8 cellular contexts compared by ENCODE assay signal in genomic region chr22:40637181-40638150, GRCh38. TPM values are rescaled to one million over a fixed set of nuclear protein-coding genes. Genes with fewer than 3 reads are reported as not detected.
DNase-seq lines count a peak whose midpoint lies in the region; ATAC-seq and TF ChIP-seq lines count a peak whose summit lies in the region.

No MANE protein-coding gene starts in this region.

- H3K27ac Mint-ChIP-seq in CD14-positive monocyte (peak overlapping the region; percentile 97 to 99 (median 99)), GM23338 (peak overlapping the region; percentile 80)
- H3K27ac Mint-ChIP-seq in activated naive CD4-positive, alpha-beta T cell treated with anti-CD3 and anti-CD28 coated beads for 36 hours = peak overlapping the region; percentile 92

- peak overlapping the region; percentile 94 to 96 for H3K4me3 Mint-ChIP-seq in CD14-positive monocyte
- H3K4me3 Mint-ChIP-seq in GM23338 = peak overlapping the region; percentile 92
- peak overlapping the region; percentile 87 for H3K4me3 Mint-ChIP-seq in activated naive CD4-positive, alpha-beta T cell treated with anti-CD3 and anti-CD28 coated beads for 36 hours

- H3K27me3 Mint-ChIP-seq in CD14-positive monocyte (ENCODE audit: low read depth in 3 of 3) = peaks cover 0 to 5% (median 2%) of the 10 kb centered on the region in 3 donors
- peaks cover 18% of the 10 kb centered on the region for H3K27me3 Mint-ChIP-seq in GM23338 (ENCODE audit: insufficient read depth, low read depth, poor library complexity)
- H3K27me3 Mint-ChIP-seq in activated naive CD4-positive, alpha-beta T cell treated with anti-CD3 and anti-CD28 coated beads for 36 hours (ENCODE audit: low read depth) = no peaks in the 10 kb centered on the region

- H2AFZ ChIP-seq in GM23338 = peak overlapping the region; percentile 98
- peak overlapping the region; percentile 87 for H2AFZ ChIP-seq in PC-3 (ENCODE audit: low read length)

- H3K27ac ChIP-seq in GM23338 (ENCODE audit: low read depth) (peak overlapping the region; percentile 79; the same call in 1 of the 2 replicates), PC-3 (ENCODE audit: low read length) (peak overlapping the region; percentile 78), cardiac muscle cell (peak overlapping the region; percentile 41)

- no peaks in the 10 kb centered on the region for H3F3A ChIP-seq in GM23338 (replicated peaks; ENCODE audit: low read depth)
- H3F3A ChIP-seq in PC-3 (ENCODE audit: low read length, unreplicated experiment) = no peaks in the 10 kb centered on the region

- H3K79me2 ChIP-seq in GM23338 (replicated peaks; ENCODE audit: insufficient read depth) (peaks cover 35% of the 10 kb centered on the region), PC-3 (ENCODE audit: low read length) (peaks cover 40% of the 10 kb centered on the region)

- H4K20me1 ChIP-seq in GM23338 (replicated peaks; ENCODE audit: insufficient read depth) (peaks cover 22% of the 10 kb centered on the region), PC-3 (ENCODE audit: low read length) (peaks cover 14% of the 10 kb centered on the region)

- POLR2A ChIA-PET in PC-3 (lab: Charles Lee; ENCODE audit: unreplicated experiment) = interaction anchor here (0.7 to 0.8 kb wide), 3 partner anchors 76 to 1030 kb away, joined by 3 to 6 read pairs (median 3); partner anchors contain the start of gene SLC25A17

- H3K4me1 Mint-ChIP-seq in CD14-positive monocyte (peaks cover 43% of the 10 kb centered on the region), GM23338 (peaks cover 14% of the 10 kb centered on the region)
- peaks cover 32% of the 10 kb centered on the region for H3K4me1 Mint-ChIP-seq in activated naive CD4-positive, alpha-beta T cell treated with anti-CD3 and anti-CD28 coated beads for 36 hours (ENCODE audit: low read depth)

- H3K36me3 ChIP-seq in GM23338 (ENCODE audit: insufficient read depth) (no peaks in the 10 kb centered on the region), PC-3 (ENCODE audit: low read depth, low read length) (no peaks in the 10 kb centered on the region), cardiac muscle cell (no peaks in the 10 kb centered on the region)

- H3K27me3 ChIP-seq in GM23338 (ENCODE audit: insufficient read depth) (peaks cover 3% of the 10 kb centered on the region; the same call in 1 of the 2 replicates), PC-3 (ENCODE audit: low read length) (no peaks in the 10 kb centered on the region), cardiac muscle cell (no peaks in the 10 kb centered on the region)

- peak overlapping the region; percentile 60 for H3K9ac ChIP-seq in PC-3 (ENCODE audit: low read length)

- DNase-seq in CD14-positive monocyte (ENCODE audit: low spot score) (peak; percentile 82), GM23338 (ENCODE audit: low spot score) (peak; percentile 37), PC-3 (peak; percentile 7), cardiac muscle cell (ENCODE audit: low read depth in 1 of 2, low spot score in 1 of 2) (no peak), retinal pigment epithelial cell (ENCODE audit: low read depth) (no peak), GM19240 (ENCODE audit: insufficient read length, low spot score) (no peak)
- peak; percentile 86 for DNase-seq in activated naive CD4-positive, alpha-beta T cell treated with anti-CD3 and anti-CD28 coated beads for 36 hours

- ATAC-seq in GM23338 = peak; percentile 2
- peak; percentile 5 for ATAC-seq in PC-3
- no peak for ATAC-seq in GM21619 (IDR thresholded peaks at IDR 0.05; ENCODE audit: unreplicated experiment)

- peaks cover 0 to 4% (median 0%) of the 10 kb centered on the region in 7 donors for H3K9me3 Mint-ChIP-seq in CD14-positive monocyte
- H3K9me3 Mint-ChIP-seq in GM23338 = no peaks in the 10 kb centered on the region
- no peaks in the 10 kb centered on the region for H3K9me3 Mint-ChIP-seq in activated naive CD4-positive, alpha-beta T cell treated with anti-CD3 and anti-CD28 coated beads for 36 hours

- BruUV-seq in PC-3 (replicated peaks; lab: Mats Ljungman, UMichigan) = TSS peak; percentile 96

- H3K4me2 ChIP-seq in GM23338 (peak overlapping the region; percentile 98), PC-3 (ENCODE audit: low read length) (peak overlapping the region; percentile 92)

- H3K9me2 ChIP-seq in GM23338 (ENCODE audit: insufficient read depth) (no peaks in the 10 kb centered on the region), PC-3 (replicated peaks; ENCODE audit: low read length) (no peaks in the 10 kb centered on the region)

- H3K4me3 ChIP-seq in GM23338 (peak overlapping the region; percentile 83), PC-3 (ENCODE audit: low read length) (peak overlapping the region; percentile 74), cardiac muscle cell (peak overlapping the region; percentile 52), retinal pigment epithelial cell (ENCODE audit: low read length) (peak overlapping the region; percentile 84)

- intact Hi-C loops in CD14-positive monocyte (cut with micrococcal nuclease) = loop anchor here in 1 of 2 donors (10.0 kb wide), 1 partner anchor 1103 kb away; the partner anchor contains the start of gene RPS19BP1
- intact Hi-C loops in PC-3 (cut with micrococcal nuclease) = loop anchor here (2.0 kb wide), 1 partner anchor 113 kb away; no protein-coding TSS in a partner anchor
- intact Hi-C loops in activated naive CD4-positive, alpha-beta T cell treated with anti-CD3 and anti-CD28 coated beads for 36 hours (cut with micrococcal nuclease) = loop anchor here (2.0 to 5.0 kb wide), 6 partner anchors 105 to 453 kb away; partner anchors contain the start of genes SGSM3, SLC25A17, ST13 and XPNPEP3

- CTCF ChIA-PET in PC-3 (lab: Charles Lee) = interaction anchor here (0.9 kb wide), 1 partner anchor 14 kb away, joined by 3 read pairs; no protein-coding TSS in a partner anchor
- CTCF ChIA-PET in activated naive CD4-positive, alpha-beta T cell treated with anti-CD3 and anti-CD28 coated beads for 36 hours (lab: Charles Lee) = interaction anchor here (0.6 to 1.7 kb wide), 9 partner anchors 8 to 881 kb away, joined by 3 to 12 read pairs (median 3); no protein-coding TSS in a partner anchor

- H3K4me1 ChIP-seq in GM23338 (ENCODE audit: insufficient read depth) (peaks cover 8% of the 10 kb centered on the region; the same call in 1 of the 2 replicates), PC-3 (ENCODE audit: insufficient read depth, low read length) (peaks cover 13% of the 10 kb centered on the region), cardiac muscle cell (ENCODE audit: low read depth) (no peaks in the 10 kb centered on the region)

- no peak for TF ChIP-seq CTCF in CD14-positive monocyte (IDR thresholded peaks at IDR 0.05)
- TF ChIP-seq CTCF in GM23338 (conservative IDR thresholded peaks at IDR 0.05; ENCODE audit: low read depth in 2 of 2) = no peak
- TF ChIP-seq CTCF in PC-3 (conservative IDR thresholded peaks at IDR 0.05; ENCODE audit: low read depth, low read length) = no peak
- TF ChIP-seq CTCF in cardiac muscle cell (IDR thresholded peaks at IDR 0.05; ENCODE audit: low read depth, low read length) = no peak
- no peak for TF ChIP-seq CTCF in retinal pigment epithelial cell (conservative IDR thresholded peaks at IDR 0.05; ENCODE audit: low read depth, low read length)

- H3K9me3 ChIP-seq in PC-3 (ENCODE audit: low read length) (no peaks in the 10 kb centered on the region), cardiac muscle cell (ENCODE audit: low read depth) (no peaks in the 10 kb centered on the region)

- H3K36me3 Mint-ChIP-seq in CD14-positive monocyte = peaks cover 2 to 4% of the 10 kb centered on the region in 2 donors
- H3K36me3 Mint-ChIP-seq in GM23338 (ENCODE audit: low read depth) = no peaks in the 10 kb centered on the region
- H3K36me3 Mint-ChIP-seq in activated naive CD4-positive, alpha-beta T cell treated with anti-CD3 and anti-CD28 coated beads for 36 hours (ENCODE audit: low read depth) = no peaks in the 10 kb centered on the region

TF ChIP-seq in GM23338, 12 proteins besides CTCF, POLR2A, EP300 and RAD21 (continues in another document):
- TF ChIP-seq POLR2AphosphoS5 (IDR thresholded peaks at IDR 0.05; ENCODE audit: low read depth) = no peak
- no peak for TF ChIP-seq CREB1 (CRISPR knock-in tag; IDR thresholded peaks at IDR 0.05; ENCODE audit: low read depth)
- TF ChIP-seq STAT1 (IDR thresholded peaks at IDR 0.05; ENCODE audit: unreplicated experiment) = no peak
- TF ChIP-seq JUNB (IDR thresholded peaks at IDR 0.05; ENCODE audit: unreplicated experiment) = no peak
- TF ChIP-seq EZH2 (IDR thresholded peaks at IDR 0.05; ENCODE audit: low read depth, unreplicated experiment) = no peak
- TF ChIP-seq EZH2phosphoT487 (IDR thresholded peaks at IDR 0.05; ENCODE audit: unreplicated experiment) = no peak
- no peak for TF ChIP-seq ETS1 (IDR thresholded peaks at IDR 0.05)
- TF ChIP-seq NANOG (IDR thresholded peaks at IDR 0.05; ENCODE audit: borderline replicate concordance) = no peak

RNA-seq across cellular contexts. Expression of gene MRTFA, which starts 0.9 kb away (rescaled TPM):
- polyA plus RNA-seq in CD14-positive monocyte = 10 to 100 TPM; 14.1 to 18.9 TPM
- total RNA-seq in GM23338 (2014; rRNA removed; shearing (Covaris generic)) = 85.2 and 92.4 TPM in 2 replicates
- polyA plus RNA-seq in GM23338 (2016; fragmentation: Nextera tagmentation; extraction: Ambion mirVana) = 18.1 and 19.3 TPM in 2 replicates
- total RNA-seq in PC-3 (2014; rRNA removed) = 28.0 and 32.6 TPM in 2 replicates
- 10 to 100 TPM; 47.2 to 48.9 TPM for total RNA-seq in activated naive CD4-positive, alpha-beta T cell treated with anti-CD3 and anti-CD28 coated beads for 36 hours
- total RNA-seq in cardiac muscle cell = 61.1 and 116 TPM in 2 replicates
- 32.6 and 44.7 TPM in 2 replicates for polyA plus RNA-seq in cardiac muscle cell

RNA-seq across cellular contexts. Expression of gene MCHR1, which starts 41.8 kb away (rescaled TPM):
- polyA plus RNA-seq in CD14-positive monocyte = under 1 TPM in 1 of 2 donors, not detected in 1; 0.05 TPM
- 0.27 and 2.4 TPM in 2 replicates for total RNA-seq in GM23338 (2014; rRNA removed; shearing (Covaris generic))
- polyA plus RNA-seq in GM23338 (2016; fragmentation: Nextera tagmentation; extraction: Ambion mirVana) = 0.83 and 0.91 TPM in 2 replicates
- total RNA-seq in PC-3 (2014; rRNA removed) = not detected in 2 replicates
- not detected for total RNA-seq in activated naive CD4-positive, alpha-beta T cell treated with anti-CD3 and anti-CD28 coated beads for 36 hours
- 0.12 and 0.14 TPM in 2 replicates for total RNA-seq in cardiac muscle cell
- polyA plus RNA-seq in cardiac muscle cell = 0.59 TPM in 1 of 2 replicates, not detected in the other

Comparison
In these comparisons a context has a peak if more than half of its experiments do, and no peak if none do; other contexts are left out.
1. DNase-seq: peak in CD14-positive monocyte (single experiment), GM23338 (single experiment), PC-3 (single experiment) and activated naive CD4-positive, alpha-beta T cell treated with anti-CD3 and anti-CD28 coated beads for 36 hours (single experiment); none in cardiac muscle cell (0 of 2), retinal pigment epithelial cell (single experiment) and GM19240 (single experiment).
2. Peak in every context shown above with its lines, with median percentiles within 50 percentile points of each other: H3K27ac Mint-ChIP-seq, H3K4me3 Mint-ChIP-seq, H3K27ac ChIP-seq and H3K4me3 ChIP-seq.